In genomic region chr10:16907720-16908119, GRCh38 we compare ENCODE assay signal across 26 cellular contexts.
"Had no signal": no experiment of that assay in that cellular context is flagged by ENCODE, and none has a peak within 500 bp of the region (broad histone marks: within the 10 kb centered on the region; RNA-seq: fewer than 3 reads in every experiment).

No MANE protein-coding gene starts in this region.

- H3K9me3 ChIP-seq: ascending aorta, colonic mucosa, sigmoid colon, thoracic aorta, upper lobe of left lung had no signal

- H3K4me1 ChIP-seq: ascending aorta, colonic mucosa, sigmoid colon, upper lobe of left lung had no signal

- FAIRE-seq: endothelial cell of umbilical vein, frontal cortex had no signal

- H2AFZ ChIP-seq: hepatocyte had no signal

- H3K27me3 ChIP-seq: ascending aorta, colonic mucosa, dorsolateral prefrontal cortex, hepatocyte, sigmoid colon, upper lobe of left lung had no signal

- H3K4me2 ChIP-seq: hepatocyte, smooth muscle cell had no signal

- H3K27ac ChIP-seq: ascending aorta, colonic mucosa, dorsolateral prefrontal cortex, hepatocyte, sigmoid colon, thoracic aorta, upper lobe of left lung had no signal

- H3K36me3 ChIP-seq: ascending aorta, colonic mucosa, sigmoid colon, thoracic aorta, upper lobe of left lung had no signal

- H3K79me2 ChIP-seq: hepatocyte had no signal

- ATAC-seq: activated T-cell treated with anti-CD3 and anti-CD28 coated beads, Interleukin-2, amount 50 U/mL, for 72 hours; effector memory CD8-positive, alpha-beta T cell; esophagus mucosa; left lobe of liver; naive thymus-derived CD8-positive, alpha-beta T cell; stimulated activated naive B cell treated with anti-CD40 and anti-IgM and Interleukin-4, amounts not matched to agents 10 μg/mL and 1 μg/mL and 100 μg/mL, for 72 hours had no signal

- H3K4me3 ChIP-seq: ascending aorta, colonic mucosa, dorsolateral prefrontal cortex, hepatocyte, lung, sigmoid colon, smooth muscle cell, thoracic aorta, upper lobe of left lung had no signal

- DNase-seq: activated B cell treated with CpG ODN at 0.5 μM for 24 hours; activated effector memory CD4-positive, alpha-beta T cell treated with Interleukin-2 at 50 U/mL for 16 hours; activated naive CD4-positive, alpha-beta T cell treated with anti-CD3 and anti-CD28 coated beads for 36 hours; activated T-cell treated with anti-CD3 and anti-CD28 coated beads, Interleukin-2, amount 50 U/mL, for 72 hours; central memory CD4-positive, alpha-beta T cell; colonic mucosa; dorsolateral prefrontal cortex; effector memory CD8-positive, alpha-beta T cell; glutamatergic neuron; immature natural killer cell; naive thymus-derived CD8-positive, alpha-beta T cell; retina; sigmoid colon; stimulated activated CD4-positive, alpha-beta T cell treated with anti-CD3 and anti-CD28 coated beads, Interleukin-15, amount 100 ng/mL, for 24 hours; stimulated activated naive B cell treated with anti-CD40 and anti-IgM and Interleukin-4, amounts not matched to agents 10 μg/mL and 1 μg/mL and 100 μg/mL, for 72 hours; T-helper 1 cell; upper lobe of left lung had no signal
